Comparison of ENCODE assay signal across 11 cellular contexts in genomic region chr5:35246928-35247644, GRCh38. TPM values are rescaled to one million over a fixed set of nuclear protein-coding genes. Genes with fewer than 3 reads are reported as not detected.
DNase-seq lines count a peak whose midpoint lies in the region; ATAC-seq and TF ChIP-seq lines count a peak whose summit lies in the region.
"Had no signal": no experiment of that assay in that cellular context is flagged by ENCODE, and none has a peak within 500 bp of the region (broad histone marks: within the 10 kb centered on the region; RNA-seq: fewer than 3 reads in every experiment).

No MANE protein-coding gene starts in this region.

- CTCF ChIA-PET in MCF 10A (lab: Yijun Ruan, JAX): interaction anchor here (0.5 to 0.9 kb wide), 7 partner anchors 17 to 633 kb away, joined by 3 to 5 read pairs (median 3); no protein-coding TSS in a partner anchor

- H3K36me3 Mint-ChIP-seq in MCF 10A (ENCODE audit: insufficient read depth, unreplicated experiment) (no peaks in the 10 kb centered on the region), mesothelial cell of epicardium (no peaks in the 10 kb centered on the region)

- ATAC-seq in HG02571 (IDR thresholded peaks at IDR 0.05; ENCODE audit: unreplicated experiment) (no peak), HG03280 (IDR thresholded peaks at IDR 0.05; ENCODE audit: unreplicated experiment) (no peak)

- DNase-seq in breast epithelium (ENCODE audit: low spot score in 2 of 2) (peak in 1 of 2 donors; percentile 37), MCF 10A (ENCODE audit: unreplicated experiment) (no peak), colonic mucosa (peak; percentile 48), mesothelial cell of epicardium (ENCODE audit: low spot score in 2 of 2, unreplicated experiment in 2 of 2) (no peak), vagina (ENCODE audit: extremely low spot score in 2 of 2) (no peak), amniotic stem cell (lab: John Stamatoyannopoulos, UW) (no peak)
- DNase-seq: NCI-H524 treated with DMSO at 0.1 percent for 48 hours had no signal

- H3K27ac Mint-ChIP-seq in MCF 10A (ENCODE audit: low read depth, unreplicated experiment) (no peak overlapping the region), mesothelial cell of epicardium (peak overlapping the region; percentile 18)

- H3K36me3 ChIP-seq in breast epithelium (no peaks in the 10 kb centered on the region), colonic mucosa (no peaks in the 10 kb centered on the region), vagina (no peaks in the 10 kb centered on the region)

- H3K4me1 Mint-ChIP-seq in MCF 10A (ENCODE audit: insufficient read depth, unreplicated experiment) (peaks cover 16% of the 10 kb centered on the region), mesothelial cell of epicardium (peaks cover 22% of the 10 kb centered on the region)

- H3K9me3 ChIP-seq in breast epithelium (no peaks in the 10 kb centered on the region), colonic mucosa (no peaks in the 10 kb centered on the region), vagina (no peaks in the 10 kb centered on the region)

- intact Hi-C loops in breast epithelium (cut with DNase I; ENCODE audit: low total_unique reads) (no loop called here), MCF 10A (cut with micrococcal nuclease) (loop anchor here (2.0 kb wide), 1 partner anchor 18 kb away; no protein-coding TSS in a partner anchor), colonic mucosa (cut with DNase I) (no loop called here), vagina (cut with DNase I) (no loop called here)

- BruUV-seq in MCF 10A (replicated peaks; lab: Mats Ljungman, UMichigan): no TSS peak

- peaks cover 0 to 4% of the 10 kb centered on the region in 2 donors for H3K4me1 ChIP-seq in breast epithelium
- H3K4me1 ChIP-seq in colonic mucosa: peaks cover 3% of the 10 kb centered on the region
- peaks cover 14% of the 10 kb centered on the region for H3K4me1 ChIP-seq in vagina

- TF ChIP-seq POLR2A in breast epithelium (IDR thresholded peaks at IDR 0.05): no peak
- TF ChIP-seq POLR2A in vagina (IDR thresholded peaks at IDR 0.05): no peak

- H3K9ac ChIP-seq in colonic mucosa (ENCODE audit: low read depth in 2 of 2, low read length in 2 of 2): peak overlapping the region; percentile 14 to 51

- POLR2A ChIA-PET in MCF 10A (lab: Yijun Ruan, JAX): interaction anchor here (1.2 kb wide), 1 partner anchor 17 kb away, joined by 3 read pairs; the partner anchor contains the start of gene PRLR

- peak overlapping the region; percentile 62 to 79 for H3K27ac ChIP-seq in breast epithelium
- H3K27ac ChIP-seq in colonic mucosa: peak overlapping the region; percentile 88
- peak overlapping the region; percentile 66 for H3K27ac ChIP-seq in vagina

- H3K9me3 Mint-ChIP-seq in MCF 10A (ENCODE audit: unreplicated experiment) (no peaks in the 10 kb centered on the region), mesothelial cell of epicardium (peaks cover 2% of the 10 kb centered on the region)

- H3K4me3 Mint-ChIP-seq in MCF 10A (ENCODE audit: unreplicated experiment) (no peak overlapping the region), mesothelial cell of epicardium (no peak overlapping the region)

- H3K27me3 Mint-ChIP-seq in MCF 10A (ENCODE audit: insufficient read depth, unreplicated experiment) (no peaks in the 10 kb centered on the region), mesothelial cell of epicardium (ENCODE audit: low read depth) (no peaks in the 10 kb centered on the region)

- H3K27me3 ChIP-seq in breast epithelium (no peaks in the 10 kb centered on the region), colonic mucosa (no peaks in the 10 kb centered on the region), vagina (no peaks in the 10 kb centered on the region)

- no peak overlapping the region for H3K4me3 ChIP-seq in breast epithelium
- no peak overlapping the region for H3K4me3 ChIP-seq in colonic mucosa
- no peak overlapping the region for H3K4me3 ChIP-seq in vagina
- H3K4me3 ChIP-seq: lung had no signal

- TF ChIP-seq CTCF in breast epithelium (IDR thresholded peaks at IDR 0.05): peak in 1 of 3 donors; percentile 23
- no peak for TF ChIP-seq CTCF in MCF 10A (IDR thresholded peaks at IDR 0.05; ENCODE audit: unreplicated experiment)
- no peak for TF ChIP-seq CTCF in colonic mucosa (IDR thresholded peaks at IDR 0.05)
- TF ChIP-seq CTCF in mesothelial cell of epicardium (IDR thresholded peaks at IDR 0.05; ENCODE audit: unreplicated experiment): no peak
- no peak for TF ChIP-seq CTCF in vagina (IDR thresholded peaks at IDR 0.05)

RNA-seq across cellular contexts. Expression of gene PRLR, which starts 16.8 kb away (rescaled TPM):
- total RNA-seq in breast epithelium (10 to 100 TPM in 2 of 3 donors, 1 to 10 TPM in 1; 2.6 to 78.0 (median 28.8) TPM), MCF 10A (2022) (0.16 and 0.44 TPM in 2 replicates), colonic mucosa (10 to 100 TPM; 23.7 to 38.6 TPM), mesothelial cell of epicardium (1.2 to 2.1 TPM (median 1.7 TPM) in 3 replicates), vagina (13.3 TPM)
- total RNA-seq: A673 had no signal
